In the genomic region with DNA sequence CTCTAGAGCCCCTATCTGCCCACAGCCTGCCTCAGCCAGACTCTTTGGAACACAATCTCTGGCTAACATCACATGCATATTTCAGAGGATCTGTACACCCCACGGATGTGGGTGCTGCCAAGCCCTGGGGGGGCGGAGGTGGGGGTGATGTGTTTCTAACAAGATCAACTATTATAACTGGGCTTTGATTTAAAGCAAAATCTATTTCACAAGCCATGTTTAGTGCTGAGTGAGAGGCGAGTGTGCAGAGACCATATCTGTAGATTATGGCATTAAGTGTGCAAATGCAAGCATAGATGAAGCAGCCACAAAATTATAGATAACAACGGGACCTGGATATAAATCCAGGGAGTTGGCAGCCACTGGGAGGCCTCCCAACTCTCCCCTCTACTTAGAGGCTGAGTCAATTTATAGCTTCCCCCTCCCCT, we compare ENCODE assay signal across 21 cellular contexts.
DNase-seq lines count a peak whose midpoint lies in the region; ATAC-seq and TF ChIP-seq lines count a peak whose summit lies in the region.
"Had no signal": no experiment of that assay in that cellular context is flagged by ENCODE, and none has a peak within 500 bp of the region (broad histone marks: within the 10 kb centered on the region; RNA-seq: fewer than 3 reads in every experiment).

No MANE protein-coding gene starts in this region.

- H3K27me3 Mint-ChIP-seq in MCF 10A (ENCODE audit: insufficient read depth, unreplicated experiment) = no peaks in the 10 kb centered on the region

- H3K4me1 Mint-ChIP-seq in MCF 10A (ENCODE audit: insufficient read depth, unreplicated experiment) = no peaks in the 10 kb centered on the region

- no peak overlapping the region for H3K4me3 Mint-ChIP-seq in MCF 10A (ENCODE audit: unreplicated experiment)

- H3K4me1 ChIP-seq in mammary epithelial cell (ENCODE audit: insufficient read depth, low read length) (peaks cover 25% of the 10 kb centered on the region), stomach (peaks cover 0 to 21% (median 0%) of the 10 kb centered on the region in 4 donors)
- H3K4me1 ChIP-seq: SJCRH30 had no signal

- no peak overlapping the region for H3K4me2 ChIP-seq in mammary epithelial cell (ENCODE audit: insufficient read depth, low read depth, low read length)

- no peak for ATAC-seq in GM21447 (IDR thresholded peaks at IDR 0.05; ENCODE audit: unreplicated experiment)

- H3K9me3 ChIP-seq in mammary epithelial cell (replicated peaks; ENCODE audit: insufficient read depth, low read length) = no peaks in the 10 kb centered on the region
- no peaks in the 10 kb centered on the region for H3K9me3 ChIP-seq in stomach
- H3K9me3 ChIP-seq: Peyer's patch, SJCRH30 had no signal

- WGBS in mammary epithelial cell (ENCODE audit: low coverage, missing lambda C conversion rate) = 6% methylated on average over 4 of the region's 4 CpGs
- 41 to 57% (median 48%) methylated on average over 4 of the region's 4 CpGs for WGBS in stomach, 5 donors

- dilution Hi-C loops in mammary epithelial cell (cut with HindIII; ENCODE audit: low sequenced_read_pairs) = no loop called here

- POLR2A ChIA-PET in MCF 10A (lab: Yijun Ruan, JAX) = no interaction called here

- no peaks in the 10 kb centered on the region for H4K20me1 ChIP-seq in mammary epithelial cell (ENCODE audit: insufficient read depth, low read length)

- H3K36me3 Mint-ChIP-seq in MCF 10A (ENCODE audit: insufficient read depth, unreplicated experiment) = no peaks in the 10 kb centered on the region

- H3K9ac ChIP-seq in mammary epithelial cell (ENCODE audit: insufficient read depth, low read length) = no peak overlapping the region

- no peaks in the 10 kb centered on the region for H3K9me3 Mint-ChIP-seq in MCF 10A (ENCODE audit: unreplicated experiment)

- H3K4me3 ChIP-seq in mammary epithelial cell (replicated peaks in 1 of 3; ENCODE audit: insufficient read depth in 1 of 3, low read depth in 2 of 3, low read length in 3 of 3) (no peak overlapping the region), stomach (no peak overlapping the region)
- H3K4me3 ChIP-seq: Peyer's patch, SJCRH30 had no signal

- TF ChIP-seq EP300 in stomach (IDR thresholded peaks at IDR 0.05) = no peak

- in situ Hi-C loops in mammary epithelial cell (cut with MboI; ENCODE audit: low sequenced_read_pairs in 2 of 2) = no loop called here

- no peak for TF ChIP-seq CTCF in mammary epithelial cell (conservative IDR thresholded peaks at IDR 0.05 in 1 of 2, IDR thresholded peaks at IDR 0.05 in 1 of 2; ENCODE audit: extremely low read depth in 1 of 2, insufficient read depth in 1 of 2, low read depth in 1 of 2, low read length in 2 of 2)
- no peak for TF ChIP-seq CTCF in MCF 10A (IDR thresholded peaks at IDR 0.05; ENCODE audit: unreplicated experiment)
- TF ChIP-seq CTCF in stomach (IDR thresholded peaks at IDR 0.05) = no peak

- intact Hi-C loops in mammary epithelial cell (cut with micrococcal nuclease) = no loop called here
- intact Hi-C loops in MCF 10A (cut with micrococcal nuclease) = no loop called here
- intact Hi-C loops in stomach (cut with DNase I; ENCODE audit: low total_unique reads) = no loop called here

- H3K27ac Mint-ChIP-seq in MCF 10A (ENCODE audit: low read depth, unreplicated experiment) = no peak overlapping the region

- BruUV-seq in mammary epithelial cell (replicated peaks; lab: Mats Ljungman, UMichigan) = no TSS peak
- BruUV-seq in MCF 10A (replicated peaks; lab: Mats Ljungman, UMichigan) = no TSS peak

- H3K79me2 ChIP-seq in mammary epithelial cell (ENCODE audit: insufficient read depth, low read length) = no peaks in the 10 kb centered on the region

- H2AFZ ChIP-seq in mammary epithelial cell (ENCODE audit: low read depth, low read length) = peak overlapping the region; percentile 23

- DNase-seq in mammary epithelial cell = no peak
- DNase-seq in MCF 10A (ENCODE audit: unreplicated experiment) = no peak
- peak; percentile 10 for DNase-seq in inferior parietal cortex (ENCODE audit: extremely low spot score)
- peak; percentile 27 for DNase-seq in putamen (ENCODE audit: low spot score)
- no peak for DNase-seq in stomach
- DNase-seq in NOMO-1 treated with DMSO at 0.1 percent for 48 hours (lab: John Stamatoyannopoulos, UW; ENCODE audit: unreplicated experiment) = no peak
- DNase-seq in SKM-1 treated with dmso at 0.1 percent for 144 hours (lab: John Stamatoyannopoulos, UW; ENCODE audit: unreplicated experiment) = no peak
- DNase-seq: DMS53; GF-D8; KBM-7; NCI-H1105; NCI-H146; NCI-H2029; NCI-H2227 treated with DMSO at 0.1 percent for 48 hours; NCI-H510A treated with DMSO at 0.1 percent for 48 hours; NCI-H748 treated with DMSO at 0.1 percent for 48 hours; NK-92 treated with Interleukin-12 subunit alpha and Interleukin-12 subunit beta, amount 100 ng/mL, for 24 hours; Peyer's patch; SJCRH30 had no signal

- TF ChIP-seq POLR2A in stomach (IDR thresholded peaks at IDR 0.05) = no peak

- H3K27me3 ChIP-seq in mammary epithelial cell (ENCODE audit: insufficient read depth, low read length) (no peaks in the 10 kb centered on the region), stomach (no peaks in the 10 kb centered on the region)
- H3K27me3 ChIP-seq: Peyer's patch, SJCRH30 had no signal

- CTCF ChIA-PET in mammary epithelial cell (lab: Charles Lee; ENCODE audit: low non-redundant PET) (no interaction called here), MCF 10A (lab: Yijun Ruan, JAX) (no interaction called here)

- H3K27ac ChIP-seq in mammary epithelial cell (ENCODE audit: insufficient read depth, low read depth, low read length) (no peak overlapping the region), stomach (no peak overlapping the region)
- H3K27ac ChIP-seq: 22Rv1, Peyer's patch, SJCRH30 had no signal

- H3K36me3 ChIP-seq in mammary epithelial cell (ENCODE audit: insufficient read depth, low read length) = no peaks in the 10 kb centered on the region
- H3K36me3 ChIP-seq in stomach = no peaks in the 10 kb centered on the region
- H3K36me3 ChIP-seq: Peyer's patch, SJCRH30 had no signal

Comparison
In these comparisons a context has a peak if more than half of its experiments do, and no peak if none do; other contexts are left out.
1. DNase-seq: peak in inferior parietal cortex (single experiment) and putamen (single experiment); none in mammary epithelial cell (single experiment), MCF 10A (single experiment), stomach (single experiment), NOMO-1 treated with DMSO at 0.1 percent for 48 hours (single experiment) and SKM-1 treated with dmso at 0.1 percent for 144 hours (single experiment).